9 cellular contexts compared by ENCODE assay signal in genomic region chr2:75640621-75641121, GRCh38. TPM values are rescaled to one million over a fixed set of nuclear protein-coding genes. Genes with fewer than 3 reads are reported as not detected.
A peak's percentile ranks its signal among the peaks of the same experiment; 100 is the strongest.
DNase-seq lines count a peak whose midpoint lies in the region; ATAC-seq, FAIRE-seq and TF ChIP-seq lines count a peak whose summit lies in the region.
"Had no signal": no experiment of that assay in that cellular context is flagged by ENCODE, and none has a peak within 500 bp of the region (broad histone marks: within the 10 kb centered on the region; RNA-seq: fewer than 3 reads in every experiment).

No MANE protein-coding gene starts in this region.

- peak overlapping the region; percentile 60; the same call in 1 of the 2 replicates for H2AFZ ChIP-seq in KMS-11 (ENCODE audit: low read depth)

- H3K4me3 ChIP-seq in KMS-11 (IDR thresholded peaks at IDR 0.05; ENCODE audit: insufficient read depth, low read depth, low read length) (no peak overlapping the region), ascending aorta (no peak overlapping the region), small intestine (ENCODE audit: low read depth in 1 of 2, low read length in 2 of 2) (no peak overlapping the region)
- H3K4me3 ChIP-seq: BLaER1 treated with 17β-estradiol and CSF1 and Interleukin-3, amounts not matched to agents 10 nM and 100 nM had no signal

- FAIRE-seq in small intestine (lab: Jason Lieb, UNC) = no peak

- 0 to 1% (median 0%) methylated on average over 3 of the region's 3 CpGs for WGBS in small intestine, 3 donors

- ATAC-seq in GM21825 (IDR thresholded peaks at IDR 0.05; ENCODE audit: unreplicated experiment) = peak; percentile 97

- H3K27me3 ChIP-seq in KMS-11 (ENCODE audit: insufficient read depth, low read depth) = no peaks in the 10 kb centered on the region
- no peaks in the 10 kb centered on the region for H3K27me3 ChIP-seq in ascending aorta
- H3K27me3 ChIP-seq in small intestine (ENCODE audit: control insufficient read depth in 2 of 2, insufficient read depth in 2 of 2, low read length in 2 of 2) = no peaks in the 10 kb centered on the region
- H3K27me3 ChIP-seq: BLaER1 treated with 17β-estradiol and CSF1 and Interleukin-3, amounts not matched to agents 10 nM and 100 nM had no signal

- H3K27ac ChIP-seq in KMS-11 (no peak overlapping the region), ascending aorta (no peak overlapping the region), small intestine (ENCODE audit: low read depth in 1 of 2, low read length in 1 of 2) (no peak overlapping the region)
- H3K27ac ChIP-seq: BLaER1 treated with 17β-estradiol and CSF1 and Interleukin-3, amounts not matched to agents 10 nM and 100 nM had no signal

- H3K79me2 ChIP-seq in KMS-11 (ENCODE audit: insufficient read depth, low read depth) = no peaks in the 10 kb centered on the region

- TF ChIP-seq CTCF in KMS-11 (conservative IDR thresholded peaks at IDR 0.05; ENCODE audit: low read depth, low read length) = peak; percentile 96
- TF ChIP-seq CTCF in ascending aorta (IDR thresholded peaks at IDR 0.05) = peak; percentile 74 to 98 (median 96)

- H3K4me2 ChIP-seq in KMS-11 = 0 out of 2 replicates have a peak overlapping the region, but pooled peaks have one; percentile 17

- peaks cover 7% of the 10 kb centered on the region for H3K4me1 ChIP-seq in KMS-11 (ENCODE audit: low read depth, poor library complexity, severe bottlenecking)
- no peaks in the 10 kb centered on the region for H3K4me1 ChIP-seq in ascending aorta
- H3K4me1 ChIP-seq in small intestine (ENCODE audit: control insufficient read depth in 2 of 2, insufficient read depth in 1 of 2, low read depth in 1 of 2, low read length in 1 of 2) = no peaks in the 10 kb centered on the region

- no peaks in the 10 kb centered on the region for H4K20me1 ChIP-seq in KMS-11 (ENCODE audit: insufficient read depth)
- H4K20me1 ChIP-seq: BLaER1 treated with 17β-estradiol and CSF1 and Interleukin-3, amounts not matched to agents 10 nM and 100 nM had no signal

- H3K9ac ChIP-seq in KMS-11 = no peak overlapping the region
- H3K9ac ChIP-seq: BLaER1 treated with 17β-estradiol and CSF1 and Interleukin-3, amounts not matched to agents 10 nM and 100 nM had no signal

- no peaks in the 10 kb centered on the region for H3K9me3 ChIP-seq in ascending aorta
- no peaks in the 10 kb centered on the region for H3K9me3 ChIP-seq in small intestine (ENCODE audit: control insufficient read depth, low read depth)

- intact Hi-C loops in ascending aorta (cut with DNase I) = loop anchor here (2.0 kb wide), 1 partner anchor 36 kb away; no protein-coding TSS in a partner anchor

- H3K36me3 ChIP-seq in KMS-11 (ENCODE audit: insufficient read depth) (no peaks in the 10 kb centered on the region), ascending aorta (no peaks in the 10 kb centered on the region), small intestine (ENCODE audit: control insufficient read depth in 2 of 2, insufficient read depth in 2 of 2, low read length in 2 of 2) (peaks cover 0 to 2% of the 10 kb centered on the region in 2 donors)
- H3K36me3 ChIP-seq: BLaER1 treated with 17β-estradiol and CSF1 and Interleukin-3, amounts not matched to agents 10 nM and 100 nM had no signal

- DNase-seq in DMS79 treated with DMSO at 0.1 percent for 48 hours (lab: John Stamatoyannopoulos, UW) (peak; percentile 38), DMS79 (lab: John Stamatoyannopoulos, UW) (no peak), SW480 (ENCODE audit: low spot score) (peak; percentile 51), ascending aorta (ENCODE audit: low spot score in 2 of 2) (peak in 1 of 2 donors; percentile 67), hippocampal formation (lab: John Stamatoyannopoulos, UW) (peak; percentile 37 to 72), small intestine (peak; percentile 45)

RNA-seq across cellular contexts. Expression of gene MRPL19, which starts 5.9 kb away (rescaled TPM):
- total RNA-seq in ascending aorta = 166 TPM
- polyA plus RNA-seq in small intestine = 10 to 100 TPM; 26.5 to 35.2 (median 29.7) TPM
